In the genomic region with DNA sequence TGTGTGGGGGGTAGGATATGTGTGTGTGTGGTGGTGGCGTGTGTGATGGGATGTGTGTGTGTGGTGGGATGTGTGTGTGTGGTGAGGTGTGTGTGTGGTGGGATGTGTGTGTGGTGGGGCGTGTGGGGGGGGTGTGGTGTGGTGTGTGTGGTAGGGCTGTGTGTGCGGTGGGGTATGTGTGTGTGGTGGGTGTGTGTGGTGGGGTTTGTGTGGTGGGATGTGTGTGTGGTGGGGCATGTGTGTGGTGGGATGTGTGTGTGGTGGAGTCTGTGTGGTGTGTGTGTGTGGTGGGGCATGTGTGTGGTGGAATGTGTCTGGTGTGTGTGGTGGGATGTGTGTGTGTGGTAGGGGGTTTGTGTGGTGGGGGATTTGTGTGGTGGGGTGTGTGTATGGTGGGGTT, we compare ENCODE assay signal across 16 cellular contexts. TPM values are rescaled to one million over a fixed set of nuclear protein-coding genes. Genes with fewer than 3 reads are reported as not detected.
A peak's percentile ranks its signal among the peaks of the same experiment; 100 is the strongest.
DNase-seq lines count a peak whose midpoint lies in the region; ATAC-seq, FAIRE-seq and TF ChIP-seq lines count a peak whose summit lies in the region.
"Had no signal": no experiment of that assay in that cellular context is flagged by ENCODE, and none has a peak within 500 bp of the region (broad histone marks: within the 10 kb centered on the region; RNA-seq: fewer than 3 reads in every experiment).

No MANE protein-coding gene starts in this region.

- H2AK5ac ChIP-seq in H9 (ENCODE audit: insufficient read length, low read length) (no peak overlapping the region), H1 (ENCODE audit: low read depth, low read length) (peak overlapping the region; percentile 54; the same call in 1 of the 2 replicates)

- H3K79me1 ChIP-seq in H9 (ENCODE audit: insufficient read depth, low read depth, low read length, poor library complexity, severe bottlenecking) (no peaks in the 10 kb centered on the region), H1 (ENCODE audit: low read depth, low read length) (peaks cover 18% of the 10 kb centered on the region)

- H3K56ac ChIP-seq in H9 (ENCODE audit: insufficient read length, low read depth, low read length) = no peak overlapping the region
- H3K56ac ChIP-seq in H1 (replicated peaks; ENCODE audit: insufficient read length, low read depth, low read length) = peak overlapping the region; percentile 59

- no peak for FAIRE-seq in H1 (lab: Jason Lieb, UNC)

- H3K9me3 Mint-ChIP-seq in H9 = no peaks in the 10 kb centered on the region
- H3K9me3 Mint-ChIP-seq: CD4-positive, CD25-positive, alpha-beta regulatory T cell; endodermal cell had no signal

- no peak for TF ChIP-seq RAD21 in H1 (IDR thresholded peaks at IDR 0.05 in 1 of 2, conservative IDR thresholded peaks at IDR 0.05 in 1 of 2; ENCODE audit: low read depth in 2 of 2, low read length in 2 of 2)

- no peaks in the 10 kb centered on the region for H3K27me3 Mint-ChIP-seq in H9 (ENCODE audit: low read depth)
- H3K27me3 Mint-ChIP-seq: CD4-positive, CD25-positive, alpha-beta regulatory T cell had no signal

- TF ChIP-seq CTCF in H9 (conservative IDR thresholded peaks at IDR 0.05) (no peak), H1 (IDR thresholded peaks at IDR 0.05; ENCODE audit: control extremely low read depth in 1 of 3, insufficient read depth in 1 of 3, low read depth in 1 of 3, low read length in 3 of 3) (no peak), parathyroid adenoma (IDR thresholded peaks at IDR 0.05) (no peak), foreskin fibroblast (IDR thresholded peaks at IDR 0.05; ENCODE audit: low read depth, low read length) (no peak)

- H2BK5ac ChIP-seq in H9 (ENCODE audit: insufficient read length, low read length) (no peak overlapping the region), H1 (ENCODE audit: low read depth, low read length) (peak overlapping the region; percentile 30; the same call in 1 of the 2 replicates)

- no peak overlapping the region for H4K91ac ChIP-seq in H9 (ENCODE audit: insufficient read length, low read depth, low read length)
- no peak overlapping the region for H4K91ac ChIP-seq in H1 (replicated peaks; ENCODE audit: insufficient read length, low read length)

- H3K9me3 ChIP-seq in H9 (ENCODE audit: control insufficient read depth, low read depth, low read length) (no peaks in the 10 kb centered on the region), H1 (ENCODE audit: insufficient read depth in 2 of 2, low read depth in 1 of 2, low read length in 1 of 2) (no peaks in the 10 kb centered on the region), parathyroid adenoma (ENCODE audit: control insufficient read depth, low read length) (no peaks in the 10 kb centered on the region)
- H3K9me3 ChIP-seq: neutrophil, SJCRH30 had no signal

- POLR2A ChIA-PET in H1 (lab: Charles Lee; ENCODE audit: partially characterized antibody) = interaction anchor here (1.0 kb wide), 1 partner anchor 35 kb away, joined by 3 read pairs; no protein-coding TSS in a partner anchor

- no peak overlapping the region for H2AFZ ChIP-seq in ACC112 (ENCODE audit: low read length, unreplicated experiment)
- H2AFZ ChIP-seq in H9 (ENCODE audit: low read length) = no peak overlapping the region
- H2AFZ ChIP-seq in H1 (ENCODE audit: low read length) = no peak overlapping the region
- H2AFZ ChIP-seq in parathyroid adenoma = no peak overlapping the region

- no peak overlapping the region for H3T11ph ChIP-seq in H9 (ENCODE audit: low read length)

- H3K79me2 ChIP-seq in ACC112 (ENCODE audit: control insufficient read depth, insufficient read depth, low read length, unreplicated experiment) = peaks cover 32% of the 10 kb centered on the region
- no peaks in the 10 kb centered on the region for H3K79me2 ChIP-seq in H9 (ENCODE audit: insufficient read depth, low read length)
- H3K79me2 ChIP-seq in H1 (ENCODE audit: control insufficient read depth in 1 of 2, insufficient read depth in 2 of 2, low read length in 2 of 2) = no peaks in the 10 kb centered on the region
- peaks cover 19% of the 10 kb centered on the region for H3K79me2 ChIP-seq in parathyroid adenoma

- H3K23me2 ChIP-seq in H9 (ENCODE audit: insufficient read length, low read depth, low read length, poor library complexity, severe bottlenecking) (no peaks in the 10 kb centered on the region), H1 (ENCODE audit: low read depth, low read length) (peaks cover 8% of the 10 kb centered on the region; the same call in 1 of the 2 replicates)

- TF ChIP-seq POLR2A in H1 (IDR thresholded peaks at IDR 0.05; ENCODE audit: control extremely low read depth in 1 of 2, low read depth in 2 of 2, low read length in 2 of 2) = no peak

- H2BK12ac ChIP-seq in H9 (ENCODE audit: insufficient read length, low read depth, low read length) (no peak overlapping the region), H1 (ENCODE audit: low read depth, low read length) (0 out of 2 replicates have a peak overlapping the region, but pooled peaks have one; percentile 30)

- H4K5ac ChIP-seq in H9 (ENCODE audit: insufficient read length, low read depth, low read length) (peak overlapping the region; percentile 14), H1 (ENCODE audit: insufficient read length, low read depth, low read length) (no peak overlapping the region)

- no peak overlapping the region for H3K4me2 ChIP-seq in H9 (ENCODE audit: insufficient read depth, insufficient read length, low read length)
- H3K4me2 ChIP-seq in H1 (ENCODE audit: insufficient read depth in 1 of 2, low read depth in 2 of 2, low read length in 2 of 2) = no peak overlapping the region
- no peak overlapping the region for H3K4me2 ChIP-seq in parathyroid adenoma (ENCODE audit: low read length)

- H3K27ac ChIP-seq in ACC112 (ENCODE audit: low read depth, low read length) (peak overlapping the region; percentile 99; the same call in 1 of the 2 replicates), H9 (ENCODE audit: insufficient read length, low read depth, low read length) (no peak overlapping the region), H1 (ENCODE audit: low read depth, low read length) (no peak overlapping the region), parathyroid adenoma (peak overlapping the region; percentile 81)
- H3K27ac ChIP-seq: neutrophil, SJCRH30, WERI-Rb-1 had no signal

- H3K18ac ChIP-seq in H9 (ENCODE audit: insufficient read length, low read depth, low read length) = peak overlapping the region; percentile 65
- H3K18ac ChIP-seq in H1 (ENCODE audit: extremely low read depth, low read length) = no peak overlapping the region

- H2BK120ac ChIP-seq in H9 (ENCODE audit: low read depth, low read length, poor library complexity, severe bottlenecking) (no peak overlapping the region), H1 (replicated peaks; ENCODE audit: low read depth, low read length) (no peak overlapping the region)

- H4K8ac ChIP-seq in H9 (replicated peaks; ENCODE audit: insufficient read length, low read depth, low read length) (no peak overlapping the region), H1 (ENCODE audit: extremely low read depth, insufficient read depth, low read length) (no peak overlapping the region)

- DNase-seq in H9 (no peak), H1 (ENCODE audit: low read depth in 1 of 2, low spot score in 2 of 2) (no peak), foreskin fibroblast (no peak), NCI-H2227 treated with DMSO at 0.1 percent for 48 hours (lab: John Stamatoyannopoulos, UW) (no peak)
- DNase-seq: CD4-positive, CD25-positive, alpha-beta regulatory T cell; endodermal cell; GDM1; glutamatergic neuron; NCI-H2107; SJCRH30; WERI-Rb-1 had no signal

- H3K27me3 ChIP-seq in ACC112 (ENCODE audit: insufficient read depth, low read length) (no peaks in the 10 kb centered on the region), H9 (ENCODE audit: insufficient read depth, low read length) (no peaks in the 10 kb centered on the region), H1 (replicated peaks in 1 of 4; ENCODE audit: control insufficient read depth in 3 of 4, extremely low read depth in 1 of 4, insufficient read depth in 3 of 4, low read length in 3 of 4) (no peaks in the 10 kb centered on the region), parathyroid adenoma (ENCODE audit: control insufficient read depth, insufficient read depth, low read length) (no peaks in the 10 kb centered on the region)
- H3K27me3 ChIP-seq: neutrophil, SJCRH30 had no signal

- CTCF ChIA-PET in H1 (lab: Charles Lee; ENCODE audit: partially characterized antibody) = interaction anchor here (0.7 to 3.4 kb wide), 3 partner anchors 13 to 123 kb away, joined by 3 to 42 read pairs (median 7); no protein-coding TSS in a partner anchor

- H2BK15ac ChIP-seq in H9 (ENCODE audit: low read depth, low read length) = no peak overlapping the region
- peak overlapping the region; percentile 74; the same call in 1 of the 2 replicates for H2BK15ac ChIP-seq in H1 (ENCODE audit: low read length)

- no peak overlapping the region for H3K23ac ChIP-seq in H9 (ENCODE audit: insufficient read length, low read depth, low read length)
- no peak overlapping the region for H3K23ac ChIP-seq in H1 (ENCODE audit: insufficient read length)

- H3K4me1 ChIP-seq in ACC112 (ENCODE audit: control insufficient read depth, insufficient read depth, low read length, unreplicated experiment) (peaks cover 65% of the 10 kb centered on the region), H9 (ENCODE audit: insufficient read depth, low read length) (peaks cover 10% of the 10 kb centered on the region; the same call in 1 of the 2 replicates), H1 (replicated peaks in 1 of 4; ENCODE audit: control insufficient read depth in 3 of 4, insufficient read depth in 4 of 4, low read length in 3 of 4) (peaks cover 14 to 24% (median 20%) of the 10 kb centered on the region in 4 experiments), parathyroid adenoma (peaks cover 36% of the 10 kb centered on the region)

- no CpG with 5 or more reads among the region's 3 CpGs for WGBS in H9 (ENCODE audit: extremely low coverage, insufficient read length, low lambda C conversion rate)
- WGBS in H1 (ENCODE audit: extremely low coverage in 1 of 2, insufficient coverage in 1 of 2, insufficient read length in 1 of 2, insufficient replicate concordance in 2 of 2, low coverage in 1 of 2, low lambda C conversion rate in 2 of 2, missing lambda C conversion rate in 1 of 2), 2 experiments = 96% methylated on average over 3 of the region's 3 CpGs; no CpG with 5 or more reads in 1 of the 2 experiments

- peak overlapping the region in 2 of 3 experiments; percentile 49 to 97; a peak in 2 of 7 replicates for H3K27ac Mint-ChIP-seq in H9

- H3K4me1 Mint-ChIP-seq in H9 = peaks cover 42 to 43% of the 10 kb centered on the region in 2 experiments

- H3K14ac ChIP-seq in H9 (ENCODE audit: insufficient read depth, low read length) (peak overlapping the region; percentile 37; the same call in 1 of the 2 replicates), H1 (ENCODE audit: insufficient read length) (no peak overlapping the region)

- H3K9ac ChIP-seq in H9 (ENCODE audit: extremely low read depth, insufficient read length, low read length) (no peak overlapping the region), H1 (replicated peaks in 1 of 4; ENCODE audit: extremely low read depth in 1 of 4, low read depth in 3 of 4, low read length in 3 of 4) (no peak overlapping the region; a peak in 1 of 7 replicates), parathyroid adenoma (no peak overlapping the region)

- H2BK20ac ChIP-seq in H9 (ENCODE audit: low read depth, low read length, poor library complexity, severe bottlenecking) = no peak overlapping the region
- no peak overlapping the region for H2BK20ac ChIP-seq in H1 (ENCODE audit: low read length)

- H3K4ac ChIP-seq in H9 (ENCODE audit: low read depth, low read length) (no peak overlapping the region), H1 (replicated peaks; ENCODE audit: insufficient read length, low read depth, low read length) (no peak overlapping the region)

- H3K4me3 ChIP-seq in ACC112 (ENCODE audit: low read depth, low read length) (no peak overlapping the region), H1 (ENCODE audit: extremely low read depth in 1 of 4, insufficient read depth in 2 of 4, low read depth in 3 of 4, low read length in 4 of 4) (no peak overlapping the region), parathyroid adenoma (ENCODE audit: low read depth, low read length) (no peak overlapping the region), foreskin fibroblast (ENCODE audit: low read depth in 1 of 2, low read length in 2 of 2) (no peak overlapping the region)
- H3K4me3 ChIP-seq: SJCRH30 had no signal

- H3K4me3 Mint-ChIP-seq in H9 = 0 out of 5 replicates have a peak overlapping the region, but pooled peaks of 1 of the 2 experiments have one; percentile 7
- H3K4me3 Mint-ChIP-seq: CD4-positive, CD25-positive, alpha-beta regulatory T cell; endodermal cell had no signal

- ATAC-seq in GM21576 (IDR thresholded peaks at IDR 0.05; ENCODE audit: unreplicated experiment) (no peak), HG03159 (IDR thresholded peaks at IDR 0.05; ENCODE audit: unreplicated experiment) (no peak)

- no peak for TF ChIP-seq EP300 in H1 (IDR thresholded peaks at IDR 0.05; ENCODE audit: borderline replicate concordance in 1 of 2, low read depth in 2 of 2, low read length in 2 of 2)

- H4K20me1 ChIP-seq in H9 (ENCODE audit: control insufficient read depth, insufficient read depth, insufficient read length) = peaks cover 2% of the 10 kb centered on the region
- peaks cover 3 to 13% of the 10 kb centered on the region in 2 experiments for H4K20me1 ChIP-seq in H1 (replicated peaks in 1 of 2; ENCODE audit: control insufficient read depth in 1 of 2, insufficient read depth in 2 of 2, low read length in 2 of 2)

- peaks cover 0 to 4% (median 3%) of the 10 kb centered on the region in 3 experiments; a peak in 4 of 7 replicates for H3K36me3 Mint-ChIP-seq in H9 (ENCODE audit: insufficient read depth in 1 of 3, low read depth in 3 of 3)

- H3K36me3 ChIP-seq in ACC112 (ENCODE audit: insufficient read depth, low read length) (0 out of 2 replicates have a peak, but pooled peaks cover 4% of the 10 kb centered on the region), H1 (ENCODE audit: control insufficient read depth in 2 of 4, insufficient read depth in 4 of 4, low read length in 3 of 4) (no peaks in the 10 kb centered on the region), parathyroid adenoma (ENCODE audit: control insufficient read depth, insufficient read depth, low read length) (no peaks in the 10 kb centered on the region)
- H3K36me3 ChIP-seq: neutrophil, SJCRH30 had no signal

RNA-seq across cellular contexts. Expression of gene NPAS1, which starts 41.2 kb away (rescaled TPM):
- total RNA-seq in H9 (2021) = 17.8 and 20.0 TPM in 2 replicates
- 9.0 and 9.9 TPM in 2 replicates for total RNA-seq in H1 (2021; fragmentation: NEBNext Ultra II Directional; extraction: Animal tissue kit (Norgen Biotek cat#: 25700))
- polyA plus RNA-seq in H1 (2011; rRNA removed) = 13.9 and 26.8 TPM in 2 replicates
- 17.3 TPM for polyA plus RNA-seq in H1 (2011; cell fraction: cytosol; rRNA removed)
- polyA plus RNA-seq in H1 (2011; cell fraction: nucleus; rRNA removed) = 27.9 TPM
- 7.4 to 12.8 TPM (median 11.3 TPM) in 4 replicates for polyA plus RNA-seq in H1 (2012, experiment 1 of 2)
- polyA plus RNA-seq in H1 (2012, experiment 2 of 2) = 9.8 TPM
- polyA plus RNA-seq in H1 (2013, experiment 1 of 2) = 6.6 TPM
- 5.8 TPM for polyA plus RNA-seq in H1 (2013, experiment 2 of 2)
- polyA minus RNA-seq in H1 (2011; rRNA and poly(A)+ RNA removed) = 2.4 and 4.5 TPM in 2 replicates
- polyA minus RNA-seq in H1 (2011; cell fraction: cytosol; rRNA and poly(A)+ RNA removed) = 9.7 TPM
- polyA minus RNA-seq in H1 (2011; cell fraction: nucleus; rRNA and poly(A)+ RNA removed) = 9.2 TPM
- total RNA-seq: SJCRH30 had no signal

Comparison
In these comparisons a context has a peak if more than half of its experiments do, and no peak if none do; other contexts are left out.
1. H3K27ac ChIP-seq: peak in ACC112 (single experiment) and parathyroid adenoma (single experiment); none in H9 (single experiment) and H1 (single experiment).